In the genomic region with DNA sequence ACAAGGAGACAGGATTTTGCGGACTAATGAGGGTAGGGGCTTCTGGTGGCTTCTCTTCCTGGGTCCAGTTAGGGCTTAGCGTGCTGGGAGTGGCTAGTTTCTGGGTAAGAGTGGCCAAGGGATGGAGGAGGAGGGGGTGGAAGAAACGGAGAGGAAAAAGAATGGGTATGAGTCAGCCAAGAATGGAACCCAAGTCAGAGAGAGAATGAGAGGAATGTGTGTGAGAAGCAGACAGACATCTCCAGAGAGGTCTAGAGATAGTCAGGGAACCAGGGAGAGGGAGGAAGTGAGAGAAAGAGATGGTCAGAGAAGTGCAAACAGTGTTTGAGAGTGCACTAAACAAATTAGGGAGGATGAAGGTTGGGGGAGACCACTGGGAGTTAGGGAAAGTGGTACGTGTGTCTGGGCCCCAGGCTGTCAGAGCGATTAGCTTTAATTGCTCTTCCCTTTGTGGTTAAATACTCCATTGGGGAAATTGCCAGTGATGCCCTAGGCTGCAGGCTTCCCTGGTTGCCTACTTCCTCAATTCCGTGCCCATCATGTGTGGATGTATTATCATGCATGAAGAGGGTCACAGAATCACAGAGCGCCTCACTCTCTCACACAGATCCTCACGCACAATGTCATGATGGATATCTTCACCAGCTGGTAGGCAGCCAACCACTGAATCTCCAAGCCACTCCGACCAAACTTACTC, we compare ENCODE assay signal across 8 cellular contexts. TPM values are rescaled to one million over a fixed set of nuclear protein-coding genes. Genes with fewer than 3 reads are reported as not detected.
DNase-seq lines count a peak whose midpoint lies in the region; ATAC-seq, FAIRE-seq and TF ChIP-seq lines count a peak whose summit lies in the region.

No MANE protein-coding gene starts in this region.

- POLR2A ChIA-PET in H1 (lab: Charles Lee; ENCODE audit: partially characterized antibody): interaction anchor here (0.7 to 11.3 kb wide), 14 partner anchors 9 to 143 kb away, joined by 3 to 107 read pairs (median 4); partner anchors contain the start of genes CASQ1 and DCAF8

- H3K14ac ChIP-seq in H1 (ENCODE audit: insufficient read length): no peak overlapping the region

- no peak overlapping the region for H3K23ac ChIP-seq in H1 (ENCODE audit: insufficient read length)

- no peak overlapping the region for H4K5ac ChIP-seq in H1 (ENCODE audit: insufficient read length, low read depth, low read length)

- H3K27ac ChIP-seq in H1 (ENCODE audit: low read depth, low read length): no peak overlapping the region

- WGBS in H1 (ENCODE audit: extremely low coverage in 1 of 2, insufficient coverage in 1 of 2, insufficient read length in 1 of 2, insufficient replicate concordance in 2 of 2, low coverage in 1 of 2, low lambda C conversion rate in 2 of 2, missing lambda C conversion rate in 1 of 2), 2 experiments: 62% methylated on average over 9 of the region's 9 CpGs; no CpG with 5 or more reads in 1 of the 2 experiments

- no peak overlapping the region for H2BK120ac ChIP-seq in H1 (replicated peaks; ENCODE audit: low read depth, low read length)

- peaks cover 0 to 19% of the 10 kb centered on the region in 2 experiments for H4K20me1 ChIP-seq in H1 (replicated peaks in 1 of 2; ENCODE audit: control insufficient read depth in 1 of 2, insufficient read depth in 2 of 2, low read length in 2 of 2)

- no peak overlapping the region for H3K9ac ChIP-seq in H1 (replicated peaks in 1 of 4; ENCODE audit: extremely low read depth in 1 of 4, low read depth in 3 of 4, low read length in 3 of 4)

- no peak overlapping the region for H3K18ac ChIP-seq in H1 (ENCODE audit: extremely low read depth, low read length)

- 0 out of 2 replicates have a peak overlapping the region, but pooled peaks have one; percentile 86 for H2BK5ac ChIP-seq in H1 (ENCODE audit: low read depth, low read length)

- peak in 1 of 2 experiments; percentile 15; a peak in 1 of 3 replicates for TF ChIP-seq POLR2A in H1 (IDR thresholded peaks at IDR 0.05; ENCODE audit: control extremely low read depth in 1 of 2, low read depth in 2 of 2, low read length in 2 of 2)

- H3K9me3 ChIP-seq in H1 (ENCODE audit: insufficient read depth in 2 of 2, low read depth in 1 of 2, low read length in 1 of 2): no peaks in the 10 kb centered on the region

- H3K36me3 ChIP-seq in H1 (ENCODE audit: control insufficient read depth in 2 of 4, insufficient read depth in 4 of 4, low read length in 3 of 4): peaks cover 0 to 5% (median 3%) of the 10 kb centered on the region in 4 experiments; a peak in 5 of 8 replicates

- H2BK20ac ChIP-seq in H1 (ENCODE audit: low read length): no peak overlapping the region

- CTCF ChIA-PET in H1 (lab: Charles Lee; ENCODE audit: partially characterized antibody): interaction anchor here (1.1 to 20.4 kb wide), 9 partner anchors 9 to 105 kb away, joined by 3 to 257 read pairs (median 10); partner anchors contain the start of gene CASQ1

- no peak overlapping the region for H4K91ac ChIP-seq in H1 (replicated peaks; ENCODE audit: insufficient read length, low read length)

- peak overlapping the region; percentile 85 for H3K4me3 Mint-ChIP-seq in stimulated activated naive CD8-positive, alpha-beta T cell treated with anti-CD3 and anti-CD28 coated beads, Interleukin-15, Interleukin-2, amounts not matched to agents 100 ng/mL and 50 ng/mL, for 24 hours
- H3K4me3 Mint-ChIP-seq in natural killer cell: peak overlapping the region; percentile 68

- H3K23me2 ChIP-seq in H1 (ENCODE audit: low read depth, low read length): peaks cover 9% of the 10 kb centered on the region

- peak overlapping the region; percentile 11; the same call in 1 of the 2 replicates for H2BK15ac ChIP-seq in H1 (ENCODE audit: low read length)

- H3K56ac ChIP-seq in H1 (replicated peaks; ENCODE audit: insufficient read length, low read depth, low read length): no peak overlapping the region

- H3K79me1 ChIP-seq in H1 (ENCODE audit: low read depth, low read length): peaks cover 10% of the 10 kb centered on the region

- H3K4me1 ChIP-seq in H1 (replicated peaks in 1 of 4; ENCODE audit: control insufficient read depth in 3 of 4, insufficient read depth in 4 of 4, low read length in 3 of 4): peaks cover 17 to 41% (median 20%) of the 10 kb centered on the region in 4 experiments

- no peak for ATAC-seq in stimulated activated naive CD8-positive, alpha-beta T cell treated with anti-CD3 and anti-CD28 coated beads, Interleukin-15, Interleukin-2, amounts not matched to agents 100 U/mL and 50 U/mL, for 24 hours
- no peak for ATAC-seq in natural killer cell
- no peak for ATAC-seq in HG02938 (IDR thresholded peaks at IDR 0.05; ENCODE audit: unreplicated experiment)
- no peak for ATAC-seq in GM21367 (IDR thresholded peaks at IDR 0.05; ENCODE audit: unreplicated experiment)

- H2BK12ac ChIP-seq in H1 (ENCODE audit: low read depth, low read length): 0 out of 2 replicates have a peak overlapping the region, but pooled peaks have one; percentile 7

- intact Hi-C loops in natural killer cell (cut with micrococcal nuclease): no loop called here

- peak overlapping the region; percentile 93 for H3K4me2 ChIP-seq in H1 (ENCODE audit: insufficient read depth in 1 of 2, low read depth in 2 of 2, low read length in 2 of 2)

- H4K8ac ChIP-seq in H1 (ENCODE audit: extremely low read depth, insufficient read depth, low read length): no peak overlapping the region

- no peak overlapping the region for H3K4ac ChIP-seq in H1 (replicated peaks; ENCODE audit: insufficient read length, low read depth, low read length)

- no peak for TF ChIP-seq EP300 in H1 (IDR thresholded peaks at IDR 0.05; ENCODE audit: borderline replicate concordance in 1 of 2, low read depth in 2 of 2, low read length in 2 of 2)

- TF ChIP-seq CTCF in H1 (IDR thresholded peaks at IDR 0.05; ENCODE audit: control extremely low read depth in 1 of 3, insufficient read depth in 1 of 3, low read depth in 1 of 3, low read length in 3 of 3): no peak
- TF ChIP-seq CTCF in natural killer cell (IDR thresholded peaks at IDR 0.05): no peak

- H3K27ac Mint-ChIP-seq in stimulated activated naive CD8-positive, alpha-beta T cell treated with anti-CD3 and anti-CD28 coated beads, Interleukin-15, Interleukin-2, amounts not matched to agents 100 ng/mL and 50 ng/mL, for 24 hours: peak overlapping the region; percentile 82
- peak overlapping the region; percentile 72 to 90 for H3K27ac Mint-ChIP-seq in natural killer cell

- H2AFZ ChIP-seq in H1 (ENCODE audit: low read length): no peak overlapping the region

- peaks cover 31% of the 10 kb centered on the region for H3K36me3 Mint-ChIP-seq in stimulated activated naive CD8-positive, alpha-beta T cell treated with anti-CD3 and anti-CD28 coated beads, Interleukin-15, Interleukin-2, amounts not matched to agents 100 ng/mL and 50 ng/mL, for 24 hours (ENCODE audit: low read depth)
- H3K36me3 Mint-ChIP-seq in natural killer cell: no peaks in the 10 kb centered on the region

- no peak for DNase-seq in stimulated activated naive CD8-positive, alpha-beta T cell treated with anti-CD3 and anti-CD28 coated beads, Interleukin-15, Interleukin-2, amounts not matched to agents 100 U/mL and 50 U/mL, for 24 hours
- DNase-seq in RPMI7951 (ENCODE audit: low read depth) (peak; percentile 84), H1 (ENCODE audit: low read depth in 1 of 2, low spot score in 2 of 2) (no peak), natural killer cell (no peak)
- DNase-seq in effector CD8-positive, alpha-beta T cell (lab: John Stamatoyannopoulos, UW): no peak

- H3K4me3 ChIP-seq in H1 (ENCODE audit: extremely low read depth in 1 of 4, insufficient read depth in 2 of 4, low read depth in 3 of 4, low read length in 4 of 4): peak overlapping the region; percentile 70 to 99 (median 86); a peak in 6 of 8 replicates

- H3K79me2 ChIP-seq in H1 (ENCODE audit: control insufficient read depth in 1 of 2, insufficient read depth in 2 of 2, low read length in 2 of 2): peaks cover 8% of the 10 kb centered on the region in 2 experiments; a peak in 2 of 4 replicates

- H3K4me1 Mint-ChIP-seq in stimulated activated naive CD8-positive, alpha-beta T cell treated with anti-CD3 and anti-CD28 coated beads, Interleukin-15, Interleukin-2, amounts not matched to agents 100 ng/mL and 50 ng/mL, for 24 hours (ENCODE audit: low read depth): peaks cover 54% of the 10 kb centered on the region
- peaks cover 22 to 39% of the 10 kb centered on the region in 2 donors for H3K4me1 Mint-ChIP-seq in natural killer cell

- no peak for TF ChIP-seq RAD21 in H1 (IDR thresholded peaks at IDR 0.05 in 1 of 2, conservative IDR thresholded peaks at IDR 0.05 in 1 of 2; ENCODE audit: low read depth in 2 of 2, low read length in 2 of 2)

- FAIRE-seq in H1 (lab: Jason Lieb, UNC): no peak

- no peaks in the 10 kb centered on the region for H3K27me3 Mint-ChIP-seq in stimulated activated naive CD8-positive, alpha-beta T cell treated with anti-CD3 and anti-CD28 coated beads, Interleukin-15, Interleukin-2, amounts not matched to agents 100 ng/mL and 50 ng/mL, for 24 hours
- H3K27me3 Mint-ChIP-seq in natural killer cell (ENCODE audit: low read depth in 2 of 2): no peaks in the 10 kb centered on the region

- H3K27me3 ChIP-seq in H1 (replicated peaks in 1 of 4; ENCODE audit: control insufficient read depth in 3 of 4, extremely low read depth in 1 of 4, insufficient read depth in 3 of 4, low read length in 3 of 4): no peaks in the 10 kb centered on the region

- no peaks in the 10 kb centered on the region for H3K9me3 Mint-ChIP-seq in stimulated activated naive CD8-positive, alpha-beta T cell treated with anti-CD3 and anti-CD28 coated beads, Interleukin-15, Interleukin-2, amounts not matched to agents 100 ng/mL and 50 ng/mL, for 24 hours
- H3K9me3 Mint-ChIP-seq in natural killer cell: no peaks in the 10 kb centered on the region

- peak overlapping the region; percentile 1; the same call in 1 of the 2 replicates for H2AK5ac ChIP-seq in H1 (ENCODE audit: low read depth, low read length)

RNA-seq across cellular contexts. Expression of gene PEA15, which starts 1.4 kb away (rescaled TPM):
- 107 and 111 TPM in 2 replicates for total RNA-seq in RPMI7951 (2014; rRNA removed; shearing (Covaris generic))
- 75.1 and 78.8 TPM in 2 replicates for total RNA-seq in H1 (2021; fragmentation: NEBNext Ultra II Directional; extraction: Animal tissue kit (Norgen Biotek cat#: 25700))
- 68.2 and 71.3 TPM in 2 replicates for polyA plus RNA-seq in H1 (2011; rRNA removed)
- polyA plus RNA-seq in H1 (2011; cell fraction: cytosol; rRNA removed): 97.2 TPM
- polyA plus RNA-seq in H1 (2011; cell fraction: nucleus; rRNA removed): 65.2 TPM
- polyA plus RNA-seq in H1 (2012, experiment 1 of 2): 56.1 to 71.9 TPM (median 69.0 TPM) in 4 replicates
- polyA plus RNA-seq in H1 (2012, experiment 2 of 2): 67.9 TPM
- polyA plus RNA-seq in H1 (2013, experiment 1 of 2): 109 TPM
- polyA plus RNA-seq in H1 (2013, experiment 2 of 2): 115 TPM
- 77.4 and 108 TPM in 2 replicates for polyA minus RNA-seq in H1 (2011; rRNA and poly(A)+ RNA removed)
- polyA minus RNA-seq in H1 (2011; cell fraction: cytosol; rRNA and poly(A)+ RNA removed): 29.1 TPM
- 35.7 TPM for polyA minus RNA-seq in H1 (2011; cell fraction: nucleus; rRNA and poly(A)+ RNA removed)
- total RNA-seq in natural killer cell: 10 to 100 TPM; 25.3 to 27.9 (median 25.5) TPM

RNA-seq across cellular contexts. Expression of gene CASQ1, which starts 16.2 kb away (rescaled TPM):
- total RNA-seq in RPMI7951 (2014; rRNA removed; shearing (Covaris generic)): not detected in 2 replicates
- 0.80 and 1.1 TPM in 2 replicates for total RNA-seq in H1 (2021; fragmentation: NEBNext Ultra II Directional; extraction: Animal tissue kit (Norgen Biotek cat#: 25700))
- polyA plus RNA-seq in H1 (2011; rRNA removed): 1.3 and 1.4 TPM in 2 replicates
- 1.5 TPM for polyA plus RNA-seq in H1 (2011; cell fraction: cytosol; rRNA removed)
- 1.4 TPM for polyA plus RNA-seq in H1 (2011; cell fraction: nucleus; rRNA removed)
- 0.72 to 1.6 TPM (median 1.0 TPM) in 4 replicates for polyA plus RNA-seq in H1 (2012, experiment 1 of 2)
- 0.66 TPM for polyA plus RNA-seq in H1 (2012, experiment 2 of 2)
- polyA plus RNA-seq in H1 (2013, experiment 1 of 2): 1.4 TPM
- polyA plus RNA-seq in H1 (2013, experiment 2 of 2): 1.7 TPM
- polyA minus RNA-seq in H1 (2011; rRNA and poly(A)+ RNA removed): 0.41 and 1.4 TPM in 2 replicates
- polyA minus RNA-seq in H1 (2011; cell fraction: cytosol; rRNA and poly(A)+ RNA removed): 0.59 TPM
- not detected for polyA minus RNA-seq in H1 (2011; cell fraction: nucleus; rRNA and poly(A)+ RNA removed)
- not detected for total RNA-seq in natural killer cell

RNA-seq across cellular contexts. Expression of gene ATP1A4, which starts 55.2 kb away (rescaled TPM):
- total RNA-seq in RPMI7951 (2014; rRNA removed; shearing (Covaris generic)): not detected in 2 replicates
- total RNA-seq in H1 (2021; fragmentation: NEBNext Ultra II Directional; extraction: Animal tissue kit (Norgen Biotek cat#: 25700)): 0.57 and 0.61 TPM in 2 replicates
- polyA plus RNA-seq in H1 (2011; rRNA removed): 0.48 and 0.80 TPM in 2 replicates
- 0.62 TPM for polyA plus RNA-seq in H1 (2011; cell fraction: cytosol; rRNA removed)
- polyA plus RNA-seq in H1 (2011; cell fraction: nucleus; rRNA removed): 1.1 TPM
- 0.39 to 0.72 TPM (median 0.42 TPM) in 4 replicates for polyA plus RNA-seq in H1 (2012, experiment 1 of 2)
- 0.09 TPM for polyA plus RNA-seq in H1 (2012, experiment 2 of 2)
- 0.51 TPM for polyA plus RNA-seq in H1 (2013, experiment 1 of 2)
- 0.53 TPM for polyA plus RNA-seq in H1 (2013, experiment 2 of 2)
- 0.44 and 0.63 TPM in 2 replicates for polyA minus RNA-seq in H1 (2011; rRNA and poly(A)+ RNA removed)
- 0.66 TPM for polyA minus RNA-seq in H1 (2011; cell fraction: cytosol; rRNA and poly(A)+ RNA removed)
- 0.40 TPM for polyA minus RNA-seq in H1 (2011; cell fraction: nucleus; rRNA and poly(A)+ RNA removed)
- total RNA-seq in natural killer cell: not detected

RNA-seq across cellular contexts. Expression of gene DCAF8, which starts 55.8 kb away (rescaled TPM):
- total RNA-seq in RPMI7951 (2014; rRNA removed; shearing (Covaris generic)): 28.4 and 31.4 TPM in 2 replicates
- 110 and 113 TPM in 2 replicates for total RNA-seq in H1 (2021; fragmentation: NEBNext Ultra II Directional; extraction: Animal tissue kit (Norgen Biotek cat#: 25700))
- polyA plus RNA-seq in H1 (2011; rRNA removed): 68.2 and 86.3 TPM in 2 replicates
- 109 TPM for polyA plus RNA-seq in H1 (2011; cell fraction: cytosol; rRNA removed)
- polyA plus RNA-seq in H1 (2011; cell fraction: nucleus; rRNA removed): 282 TPM
- 108 to 124 TPM (median 115 TPM) in 4 replicates for polyA plus RNA-seq in H1 (2012, experiment 1 of 2)
- polyA plus RNA-seq in H1 (2012, experiment 2 of 2): 31.3 TPM
- polyA plus RNA-seq in H1 (2013, experiment 1 of 2): 82.1 TPM
- 76.5 TPM for polyA plus RNA-seq in H1 (2013, experiment 2 of 2)
- polyA minus RNA-seq in H1 (2011; rRNA and poly(A)+ RNA removed): 111 and 133 TPM in 2 replicates
- polyA minus RNA-seq in H1 (2011; cell fraction: cytosol; rRNA and poly(A)+ RNA removed): 66.3 TPM
- 167 TPM for polyA minus RNA-seq in H1 (2011; cell fraction: nucleus; rRNA and poly(A)+ RNA removed)
- 100 to 1,000 TPM; 189 to 201 (median 189) TPM for total RNA-seq in natural killer cell
